ENCODE assay signal across 1 cellular context in genomic region chr2:232411901-232412629, GRCh38.
TF ChIP-seq lines count a peak whose summit lies in the region.

No MANE protein-coding gene starts in this region.

TF ChIP-seq in GM12878, 131 proteins besides CTCF, POLR2A, EP300 and RAD21 (continued from another document):
- no peak for TF ChIP-seq E4F1 (IDR thresholded peaks at IDR 0.05; ENCODE audit: borderline replicate concordance, partially characterized antibody)
- no peak for TF ChIP-seq WRNIP1 (IDR thresholded peaks at IDR 0.05; ENCODE audit: borderline replicate concordance, low read depth, low read length)
- no peak for TF ChIP-seq FOXM1 (IDR thresholded peaks at IDR 0.05; ENCODE audit: low read depth, low read length)
- no peak for TF ChIP-seq CUX1 (IDR thresholded peaks at IDR 0.05; ENCODE audit: insufficient replicate concordance, low read depth, low read length)
- no peak for TF ChIP-seq E2F8 (IDR thresholded peaks at IDR 0.05; ENCODE audit: low read depth, partially characterized antibody)
- TF ChIP-seq PKNOX1 (IDR thresholded peaks at IDR 0.05), result peak; percentile 42; the same call in 1 of the 2 replicates
- no peak for TF ChIP-seq DPF2 (IDR thresholded peaks at IDR 0.05)
- TF ChIP-seq TBL1XR1 (IDR thresholded peaks at IDR 0.05; ENCODE audit: low read depth, low read length), result no peak
- no peak for TF ChIP-seq HCFC1 (IDR thresholded peaks at IDR 0.05; ENCODE audit: low read length)
- peak; percentile 49 for TF ChIP-seq SPI1 (IDR thresholded peaks at IDR 0.05; ENCODE audit: borderline replicate concordance, insufficient read depth, low read depth, low read length)
- TF ChIP-seq ATF3 (IDR thresholded peaks at IDR 0.05; ENCODE audit: borderline replicate concordance, extremely low read depth, low read depth, low read length), result no peak
